1 cellular context compared by ENCODE assay signal in the genomic region with DNA sequence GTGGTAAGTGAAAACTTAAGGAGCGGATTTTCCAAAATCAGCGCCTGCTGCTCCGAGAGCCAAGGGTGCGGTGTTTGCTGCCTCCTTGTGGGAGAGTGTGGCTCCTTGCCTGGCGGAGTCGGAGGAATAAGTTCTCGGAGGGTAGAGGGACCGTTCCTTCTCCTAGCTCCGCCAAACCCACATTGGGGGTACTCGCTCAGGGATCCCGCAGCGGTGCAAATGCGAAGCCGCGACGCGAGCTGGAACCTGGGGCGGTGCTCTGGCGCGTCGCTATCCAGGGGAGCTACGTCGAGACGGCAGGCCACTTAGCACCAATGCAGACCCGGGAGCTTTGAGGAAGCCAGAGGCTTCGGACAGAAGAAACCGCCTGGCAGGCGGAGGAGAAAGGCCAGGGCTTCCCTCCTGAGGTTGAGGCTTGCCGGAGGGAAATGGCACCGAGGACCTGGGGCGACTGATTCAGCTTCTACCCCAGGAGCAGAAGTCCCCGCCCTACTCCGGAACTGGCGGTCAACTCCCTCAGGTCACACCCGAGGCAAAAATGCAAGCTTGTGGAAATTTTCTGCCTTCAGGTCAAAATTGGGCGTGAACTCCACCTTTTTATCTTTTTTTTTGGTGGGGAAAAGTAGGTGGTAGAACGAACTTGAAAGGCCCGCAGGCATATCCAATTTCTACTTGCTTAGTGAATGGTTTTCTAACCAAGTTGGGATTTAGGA.
TF ChIP-seq lines count a peak whose summit lies in the region.

No MANE protein-coding gene starts in this region.

TF ChIP-seq in K562, 482 proteins besides CTCF, POLR2A, EP300 and RAD21 (continued from another document and continues in another):
- peak; percentile 47 for TF ChIP-seq VEZF1 (CRISPR knock-in tag; IDR thresholded peaks at IDR 0.05)
- peak; percentile 23; the same call in 1 of the 2 replicates for TF ChIP-seq MYNN (IDR thresholded peaks at IDR 0.05)
- no peak for TF ChIP-seq MYNN (CRISPR knock-in tag; IDR thresholded peaks at IDR 0.05)
- TF ChIP-seq ZNF263 (CRISPR knock-in tag; IDR thresholded peaks at IDR 0.05; ENCODE audit: borderline replicate concordance), result no peak
- peak; percentile 37; the same call in 1 of the 2 replicates for TF ChIP-seq PML (IDR thresholded peaks at IDR 0.05; ENCODE audit: low read length)
- TF ChIP-seq SMAD2 (IDR thresholded peaks at IDR 0.05; ENCODE audit: low read depth, low read length), result no peak
- TF ChIP-seq FOS (IDR thresholded peaks at IDR 0.05; ENCODE audit: extremely low read depth, insufficient read length), result no peak
- TF ChIP-seq RBM15 (IDR thresholded peaks at IDR 0.05; ENCODE audit: insufficient read depth, low read length), result no peak
- peak; percentile 56 for TF ChIP-seq RBBP5 (IDR thresholded peaks at IDR 0.05; ENCODE audit: borderline replicate concordance, insufficient read depth, low read length, poor library complexity, severe bottlenecking)
- TF ChIP-seq, protein P1, sequence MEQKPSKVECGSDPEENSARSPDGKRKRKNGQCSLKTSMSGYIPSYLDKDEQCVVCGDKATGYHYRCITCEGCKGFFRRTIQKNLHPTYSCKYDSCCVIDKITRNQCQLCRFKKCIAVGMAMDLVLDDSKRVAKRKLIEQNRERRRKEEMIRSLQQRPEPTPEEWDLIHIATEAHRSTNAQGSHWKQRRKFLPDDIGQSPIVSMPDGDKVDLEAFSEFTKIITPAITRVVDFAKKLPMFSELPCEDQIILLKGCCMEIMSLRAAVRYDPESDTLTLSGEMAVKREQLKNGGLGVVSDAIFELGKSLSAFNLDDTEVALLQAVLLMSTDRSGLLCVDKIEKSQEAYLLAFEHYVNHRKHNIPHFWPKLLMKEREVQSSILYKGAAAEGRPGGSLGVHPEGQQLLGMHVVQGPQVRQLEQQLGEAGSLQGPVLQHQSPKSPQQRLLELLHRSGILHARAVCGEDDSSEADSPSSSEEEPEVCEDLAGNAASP (IDR thresholded peaks at IDR 0.05), result no peak
- TF ChIP-seq KHSRP (IDR thresholded peaks at IDR 0.05), result no peak
- TF ChIP-seq KDM5B (IDR thresholded peaks at IDR 0.05; ENCODE audit: insufficient replicate concordance, low read depth, low read length), result peak; percentile 86
- TF ChIP-seq ZNF277 (CRISPR knock-in tag; IDR thresholded peaks at IDR 0.05; ENCODE audit: borderline replicate concordance), result no peak
- TF ChIP-seq OTX1 (CRISPR knock-in tag; IDR thresholded peaks at IDR 0.05), result no peak
- TF ChIP-seq BACH1 (tag; IDR thresholded peaks at IDR 0.05), result no peak
- TF ChIP-seq ZNF324 (CRISPR knock-in tag; IDR thresholded peaks at IDR 0.05), result no peak
- TF ChIP-seq, protein P2, sequence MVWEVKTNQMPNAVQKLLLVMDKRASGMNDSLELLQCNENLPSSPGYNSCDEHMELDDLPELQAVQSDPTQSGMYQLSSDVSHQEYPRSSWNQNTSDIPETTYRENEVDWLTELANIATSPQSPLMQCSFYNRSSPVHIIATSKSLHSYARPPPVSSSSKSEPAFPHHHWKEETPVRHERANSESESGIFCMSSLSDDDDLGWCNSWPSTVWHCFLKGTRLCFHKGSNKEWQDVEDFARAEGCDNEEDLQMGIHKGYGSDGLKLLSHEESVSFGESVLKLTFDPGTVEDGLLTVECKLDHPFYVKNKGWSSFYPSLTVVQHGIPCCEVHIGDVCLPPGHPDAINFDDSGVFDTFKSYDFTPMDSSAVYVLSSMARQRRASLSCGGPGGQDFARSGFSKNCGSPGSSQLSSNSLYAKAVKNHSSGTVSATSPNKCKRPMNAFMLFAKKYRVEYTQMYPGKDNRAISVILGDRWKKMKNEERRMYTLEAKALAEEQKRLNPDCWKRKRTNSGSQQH (CRISPR knock-in tag; IDR thresholded peaks at IDR 0.05), result no peak
- TF ChIP-seq ZNF639 (CRISPR knock-in tag; conservative IDR thresholded peaks at IDR 0.05 in 1 of 2, IDR thresholded peaks at IDR 0.05 in 1 of 2), result no peak
- TF ChIP-seq NCOA1 (IDR thresholded peaks at IDR 0.05; ENCODE audit: low read depth), result no peak
- no peak for TF ChIP-seq FOXJ2 (tag; IDR thresholded peaks at IDR 0.05)
- no peak for TF ChIP-seq ZNF174 (CRISPR knock-in tag; IDR thresholded peaks at IDR 0.05)
- TF ChIP-seq USF1 (CRISPR knock-in tag; IDR thresholded peaks at IDR 0.05), result no peak
- peak; percentile 13 for TF ChIP-seq HDAC3 (IDR thresholded peaks at IDR 0.05; ENCODE audit: borderline replicate concordance, partially characterized antibody)
- no peak for TF ChIP-seq ZNF77 (CRISPR knock-in tag; IDR thresholded peaks at IDR 0.05)
- TF ChIP-seq MNT (conservative IDR thresholded peaks at IDR 0.05), result no peak; a peak in 1 of 4 replicates
- TF ChIP-seq ZNF133 (CRISPR knock-in tag; IDR thresholded peaks at IDR 0.05), result no peak
- no peak for TF ChIP-seq RERE (CRISPR knock-in tag; IDR thresholded peaks at IDR 0.05; ENCODE audit: borderline replicate concordance)
- no peak for TF ChIP-seq ZNF197 (CRISPR knock-in tag; IDR thresholded peaks at IDR 0.05; ENCODE audit: low read depth)
- no peak for TF ChIP-seq NCOA2 (IDR thresholded peaks at IDR 0.05; ENCODE audit: partially characterized antibody in 2 of 2)
- TF ChIP-seq, protein P3, sequence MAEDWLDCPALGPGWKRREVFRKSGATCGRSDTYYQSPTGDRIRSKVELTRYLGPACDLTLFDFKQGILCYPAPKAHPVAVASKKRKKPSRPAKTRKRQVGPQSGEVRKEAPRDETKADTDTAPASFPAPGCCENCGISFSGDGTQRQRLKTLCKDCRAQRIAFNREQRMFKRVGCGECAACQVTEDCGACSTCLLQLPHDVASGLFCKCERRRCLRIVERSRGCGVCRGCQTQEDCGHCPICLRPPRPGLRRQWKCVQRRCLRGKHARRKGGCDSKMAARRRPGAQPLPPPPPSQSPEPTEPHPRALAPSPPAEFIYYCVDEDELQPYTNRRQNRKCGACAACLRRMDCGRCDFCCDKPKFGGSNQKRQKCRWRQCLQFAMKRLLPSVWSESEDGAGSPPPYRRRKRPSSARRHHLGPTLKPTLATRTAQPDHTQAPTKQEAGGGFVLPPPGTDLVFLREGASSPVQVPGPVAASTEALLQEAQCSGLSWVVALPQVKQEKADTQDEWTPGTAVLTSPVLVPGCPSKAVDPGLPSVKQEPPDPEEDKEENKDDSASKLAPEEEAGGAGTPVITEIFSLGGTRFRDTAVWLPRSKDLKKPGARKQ (CRISPR knock-in tag; IDR thresholded peaks at IDR 0.05), result no peak
- TF ChIP-seq KDM4B (IDR thresholded peaks at IDR 0.05; ENCODE audit: borderline replicate concordance in 2 of 2, low read depth in 1 of 2), result no peak
- TF ChIP-seq RCOR1 (IDR thresholded peaks at IDR 0.05; ENCODE audit: borderline replicate concordance in 1 of 2, low read depth in 2 of 2, low read length in 2 of 2), result peak in 1 of 2 experiments; percentile 65; a peak in 2 of 4 replicates
